19 cellular contexts compared by ENCODE assay signal in the genomic region with DNA sequence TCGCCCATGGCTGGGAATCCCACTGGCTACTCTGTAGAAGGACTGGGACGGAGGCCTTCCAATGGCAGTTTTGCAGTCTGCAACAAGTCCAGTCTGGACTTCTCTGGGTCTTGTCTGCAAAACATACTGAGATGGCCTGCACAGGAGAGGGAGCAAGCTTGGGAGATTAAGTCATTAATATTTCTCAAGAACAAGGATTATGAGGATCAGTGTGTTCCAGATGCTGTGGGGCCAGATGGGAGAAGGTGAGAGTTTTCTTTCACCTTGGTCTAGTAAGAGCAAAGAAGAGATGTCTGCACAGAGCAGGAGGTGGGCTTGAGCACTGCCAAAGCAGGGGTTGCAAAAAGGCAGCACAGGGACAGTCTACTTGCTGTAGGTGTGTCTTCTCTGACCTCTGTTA. TPM values are rescaled to one million over a fixed set of nuclear protein-coding genes. Genes with fewer than 3 reads are reported as not detected.
DNase-seq lines count a peak whose midpoint lies in the region; ATAC-seq, FAIRE-seq and TF ChIP-seq lines count a peak whose summit lies in the region.
"Had no signal": no experiment of that assay in that cellular context is flagged by ENCODE, and none has a peak within 500 bp of the region (broad histone marks: within the 10 kb centered on the region; RNA-seq: fewer than 3 reads in every experiment).

A gene (minus strand): TSS at position 128 of the 400 bp plus-strand sequence. CDS start 120 bp downstream, at position 8.

- no peak for TF ChIP-seq RAD21 in K562 (CRISPR knock-in tag; conservative IDR thresholded peaks at IDR 0.05 in 1 of 2, IDR thresholded peaks at IDR 0.05 in 1 of 2)

- H3K27ac ChIP-seq in K562 (ENCODE audit: extremely low read depth, low read depth, low read length) (0 out of 3 replicates have a peak within 1 kb of the TSS, but pooled peaks have one; percentile 22), mucosa of rectum (ENCODE audit: low read depth in 2 of 2, low read length in 2 of 2) (peak within 1 kb of the TSS; percentile 72 to 79), SJCRH30 (no peak within 1 kb of the TSS)

- H3K27ac Mint-ChIP-seq in Caco-2 (ENCODE audit: unreplicated experiment) (peak within 1 kb of the TSS; percentile 87), Calu3 (ENCODE audit: unreplicated experiment) (no peak within 1 kb of the TSS)
- H3K27ac Mint-ChIP-seq: CD4-positive, CD25-positive, alpha-beta regulatory T cell; IgD-negative memory B cell had no signal

- no peak for FAIRE-seq in K562 (lab: Jason Lieb, UNC)

- H3K4me3 Mint-ChIP-seq in Caco-2 (ENCODE audit: unreplicated experiment) (peak within 1 kb of the TSS; percentile 53), Calu3 (ENCODE audit: low read depth, unreplicated experiment) (no peak within 1 kb of the TSS)
- H3K4me3 Mint-ChIP-seq: CD4-positive, CD25-positive, alpha-beta regulatory T cell; IgD-negative memory B cell had no signal

- no peaks in the 10 kb centered on the region for H3K79me2 ChIP-seq in K562 (ENCODE audit: control insufficient read depth, insufficient read depth, low read length)

- peak within 1 kb of the TSS in 1 of 2 experiments; percentile 31; a peak in 1 of 4 replicates for H3K9ac ChIP-seq in K562 (ENCODE audit: insufficient read depth in 1 of 2, low read depth in 2 of 2, low read length in 2 of 2)
- no peak within 1 kb of the TSS for H3K9ac ChIP-seq in mucosa of rectum (ENCODE audit: low read depth in 1 of 2, low read length in 2 of 2)
- H3K9ac ChIP-seq: SK-N-SH had no signal

- BruUV-seq in Caco-2 (replicated peaks; lab: Mats Ljungman, UMichigan) (no TSS peak), K562 (replicated peaks; lab: Mats Ljungman, UMichigan) (no TSS peak), Calu3 (replicated peaks; lab: Mats Ljungman, UMichigan) (no TSS peak)

- TF ChIP-seq POLR2A in K562 (conservative IDR thresholded peaks at IDR 0.05) = no peak

- H3K4me1 ChIP-seq in Caco-2 (peaks cover 69% of the 10 kb centered on the region), K562 (replicated peaks in 1 of 2; ENCODE audit: control insufficient read depth in 2 of 2, insufficient read depth in 2 of 2, low read length in 2 of 2) (peaks cover 25 to 31% of the 10 kb centered on the region in 2 experiments), mucosa of rectum (ENCODE audit: control insufficient read depth in 2 of 2, insufficient read depth in 2 of 2, low read length in 2 of 2) (peaks cover 35 to 55% of the 10 kb centered on the region in 2 donors), SJCRH30 (peaks cover 14% of the 10 kb centered on the region)

- peak within 1 kb of the TSS; percentile 71 for H2AFZ ChIP-seq in K562 (ENCODE audit: low read depth, low read length)

- H3K9me1 ChIP-seq in K562 (ENCODE audit: control insufficient read depth, insufficient read depth, low read length) = no peaks in the 10 kb centered on the region

- H3K36me3 ChIP-seq in Caco-2 (ENCODE audit: control insufficient read depth, insufficient read depth, low read length) = no peaks in the 10 kb centered on the region
- no peaks in the 10 kb centered on the region for H3K36me3 ChIP-seq in K562 (ENCODE audit: control insufficient read depth, insufficient read depth, low read length)
- H3K36me3 ChIP-seq in mucosa of rectum (ENCODE audit: control insufficient read depth in 2 of 2, insufficient read depth in 2 of 2, low read length in 2 of 2) = no peaks in the 10 kb centered on the region
- H3K36me3 ChIP-seq in SJCRH30 = no peaks in the 10 kb centered on the region

- H4K20me1 ChIP-seq in K562 (replicated peaks; ENCODE audit: control insufficient read depth, insufficient read depth, low read length) = no peaks in the 10 kb centered on the region

- H3K27me3 Mint-ChIP-seq in Caco-2 (ENCODE audit: insufficient read depth, unreplicated experiment) = no peaks in the 10 kb centered on the region
- no peaks in the 10 kb centered on the region for H3K27me3 Mint-ChIP-seq in Calu3 (ENCODE audit: unreplicated experiment)

- CTCF ChIA-PET in Caco-2 (lab: Charles Lee) = interaction anchor here (0.6 kb wide), 1 partner anchor 78 kb away, joined by 3 read pairs; no protein-coding TSS in a partner anchor
- CTCF ChIA-PET in K562 (lab: Yijun Ruan, JAX; ENCODE audit: low intra/inter-chr PET ratio) = no interaction called here
- CTCF ChIA-PET in Calu3 (lab: Charles Lee) = no interaction called here

- H3K9me3 Mint-ChIP-seq in Caco-2 (ENCODE audit: unreplicated experiment) (no peaks in the 10 kb centered on the region), Calu3 (ENCODE audit: low read depth, unreplicated experiment) (no peaks in the 10 kb centered on the region)
- H3K9me3 Mint-ChIP-seq: CD4-positive, CD25-positive, alpha-beta regulatory T cell; IgD-negative memory B cell had no signal

- H3K4me1 Mint-ChIP-seq in Caco-2 (ENCODE audit: low read depth, unreplicated experiment) (peaks cover 62% of the 10 kb centered on the region), Calu3 (ENCODE audit: low read depth, unreplicated experiment) (peaks cover 47% of the 10 kb centered on the region)
- H3K4me1 Mint-ChIP-seq: CD4-positive, CD25-positive, alpha-beta regulatory T cell had no signal

- H3K27me3 ChIP-seq in Caco-2 (replicated peaks; ENCODE audit: control insufficient read depth, insufficient read depth, low read length) (no peaks in the 10 kb centered on the region), K562 (ENCODE audit: control insufficient read depth in 2 of 2, insufficient read depth in 2 of 2, low read length in 2 of 2) (no peaks in the 10 kb centered on the region), mucosa of rectum (ENCODE audit: control insufficient read depth in 2 of 2, insufficient read depth in 2 of 2, low read length in 2 of 2) (no peaks in the 10 kb centered on the region), SJCRH30 (no peaks in the 10 kb centered on the region)

- ATAC-seq in K562 = no peak
- ATAC-seq in HG03439 (IDR thresholded peaks at IDR 0.05; ENCODE audit: unreplicated experiment) = no peak

- TF ChIP-seq EP300 in K562 (IDR thresholded peaks at IDR 0.05; ENCODE audit: low read length) = no peak

- in situ Hi-C loops in K562 (cut with MboI) = no loop called here

- TF ChIP-seq CTCF in Caco-2 (IDR thresholded peaks at IDR 0.05; ENCODE audit: insufficient read depth in 1 of 2, low read depth in 1 of 2, low read length in 1 of 2, severe bottlenecking in 1 of 2, unreplicated experiment in 1 of 2) (no peak), K562 (IDR thresholded peaks at IDR 0.05 in 2 of 3, conservative IDR thresholded peaks at IDR 0.05 in 1 of 3; ENCODE audit: insufficient read depth in 2 of 3, low read depth in 1 of 3, low read length in 3 of 3) (no peak), Calu3 (IDR thresholded peaks at IDR 0.05; ENCODE audit: unreplicated experiment) (no peak)

- peaks cover 13% of the 10 kb centered on the region for H3K36me3 Mint-ChIP-seq in Caco-2 (ENCODE audit: insufficient read depth, unreplicated experiment)
- peaks cover 9% of the 10 kb centered on the region for H3K36me3 Mint-ChIP-seq in Calu3 (ENCODE audit: insufficient read depth, unreplicated experiment)
- H3K36me3 Mint-ChIP-seq: CD4-positive, CD25-positive, alpha-beta regulatory T cell had no signal

- H3K9me3 ChIP-seq in Caco-2 = no peaks in the 10 kb centered on the region
- H3K9me3 ChIP-seq in K562 (replicated peaks; ENCODE audit: control insufficient read depth, insufficient read depth, low read depth, low read length) = no peaks in the 10 kb centered on the region
- H3K9me3 ChIP-seq in mucosa of rectum (ENCODE audit: control insufficient read depth in 2 of 2, low read length in 2 of 2) = no peaks in the 10 kb centered on the region
- no peaks in the 10 kb centered on the region for H3K9me3 ChIP-seq in SJCRH30 (replicated peaks)
- H3K9me3 ChIP-seq: SK-N-SH had no signal

- H3K4me3 ChIP-seq in Caco-2 (ENCODE audit: low read depth, low read length) (no peak within 1 kb of the TSS), K562 (no peak within 1 kb of the TSS), mucosa of rectum (ENCODE audit: low read length in 2 of 2) (no peak within 1 kb of the TSS), SJCRH30 (no peak within 1 kb of the TSS)

- intact Hi-C loops in Caco-2 (cut with micrococcal nuclease; ENCODE audit: unreplicated experiment) (no loop called here), K562 (cut with micrococcal nuclease) (no loop called here), Calu3 (cut with micrococcal nuclease; ENCODE audit: unreplicated experiment) (no loop called here)

- DNase-seq in Caco-2 (no peak), NCI-H82 (lab: John Stamatoyannopoulos, UW) (peak; percentile 90), K562 (ENCODE audit: extremely low read depth in 1 of 4, low spot score in 3 of 4) (no peak), SJCRH30 (no peak), NCI-H146 treated with DMSO at 0.1 percent for 48 hours (lab: John Stamatoyannopoulos, UW; ENCODE audit: unreplicated experiment) (no peak), Calu3 (no peak)
- DNase-seq: AML-193; CD4-positive, CD25-positive, alpha-beta regulatory T cell; GF-D8; MV-4-11; NCI-H1417 treated with DMSO at 0.1 percent for 48 hours; NCI-H2029 treated with DMSO at 0.1 percent for 48 hours; NCI-H510A treated with DMSO at 0.1 percent for 48 hours; NK-92 treated with Interleukin-12 subunit alpha and Interleukin-12 subunit beta, amount 100 ng/mL, for 24 hours; OCI-M1; SK-N-SH had no signal

- POLR2A ChIA-PET in Caco-2 (lab: Charles Lee) = no interaction called here
- POLR2A ChIA-PET in K562 (lab: Yijun Ruan, JAX) = no interaction called here

- no peak within 1 kb of the TSS for H3K4me2 ChIP-seq in K562 (ENCODE audit: insufficient read depth, low read length)
- H3K4me2 ChIP-seq: SK-N-SH had no signal

- WGBS in K562 (ENCODE audit: insufficient coverage, low coverage, missing lambda C conversion rate) = 91% methylated on average over 2 of the region's 2 CpGs

RNA-seq across cellular contexts. Expression of the gene that starts here (rescaled TPM):
- 2.5 and 2.6 TPM in 2 replicates for total RNA-seq in Caco-2 (2022)
- not detected in 2 replicates for total RNA-seq in K562 (2011; cell fraction: chromatin; rRNA removed; ENCODE audit: low replicate concordance)
- not detected in 2 replicates for total RNA-seq in K562 (2011; cell fraction: nucleolus; rRNA removed)
- 0.23 TPM in 1 of 2 replicates, not detected in the other for total RNA-seq in K562 (2011; cell fraction: nucleoplasm; rRNA removed)
- not detected in 2 replicates for total RNA-seq in K562 (2014; rRNA removed)
- not detected in 2 replicates for total RNA-seq in K562 (2014; rRNA removed; fragmentation: Illumina TruSeq; extraction: Trizol)
- 0.04 TPM in 2 replicates for total RNA-seq in K562 (2015; rRNA removed; fragmentation: Illumina TruSeq; extraction: Trizol)
- not detected in 2 replicates for total RNA-seq in K562 (2021)
- not detected in 2 replicates for polyA plus RNA-seq in K562 (2011; rRNA removed)
- polyA plus RNA-seq in K562 (2011; cell fraction: cytosol; rRNA removed) = 0.03 TPM in 1 of 2 replicates, not detected in the other
- polyA plus RNA-seq in K562 (2011; cell fraction: nucleus; rRNA removed) = not detected in 2 replicates
- polyA plus RNA-seq in K562 (2012) = 0.04 and 0.05 TPM in 2 replicates
- polyA plus RNA-seq in K562 (2014; fragmentation: Illumina TruSeq; extraction: Trizol) = 0.03 TPM in 1 of 2 replicates, not detected in the other
- polyA plus RNA-seq in K562 (2014; fragmentation: Nextera tagmentation; extraction: Ambion mirVana) = under 1 TPM in 1 of 2 experiments, not detected in 1; 0.01 TPM
- polyA plus RNA-seq in K562 (2014; rRNA removed) = 0.01 TPM in 1 of 2 replicates, not detected in the other
- not detected in 2 replicates for polyA minus RNA-seq in K562 (2011; rRNA and poly(A)+ RNA removed)
- polyA minus RNA-seq in K562 (2011; cell fraction: cytosol; rRNA and poly(A)+ RNA removed) = not detected in 2 replicates
- not detected in 2 replicates for polyA minus RNA-seq in K562 (2011; cell fraction: nucleus; rRNA and poly(A)+ RNA removed)
- 0.28 and 0.47 TPM in 2 replicates for total RNA-seq in SJCRH30 (2014; rRNA removed; shearing (Covaris generic))
- total RNA-seq in Calu3 (2022) = not detected in 2 replicates
- total RNA-seq: CD4-positive, CD25-positive, alpha-beta regulatory T cell had no signal
- polyA plus RNA-seq: CD4-positive, CD25-positive, alpha-beta regulatory T cell had no signal
